1 cellular context compared by ENCODE assay signal in genomic region chr4:985123-985830, GRCh38.
TF ChIP-seq lines count a peak whose summit lies in the region.

No MANE protein-coding gene starts in this region.

TF ChIP-seq in K562, 482 proteins besides CTCF, POLR2A, EP300 and RAD21 (continues in another document):
- TF ChIP-seq HDAC1 (IDR thresholded peaks at IDR 0.05) (0 out of 4 replicates have a peak, but pooled peaks of 1 of the 2 experiments have one; percentile 38), TRIM24 (IDR thresholded peaks at IDR 0.05) (peak in 1 of 2 experiments; percentile 75; a peak in 2 of 4 replicates), CREM (IDR thresholded peaks at IDR 0.05; ENCODE audit: low read depth) (peak; percentile 62), FIP1L1 (IDR thresholded peaks at IDR 0.05; ENCODE audit: low read depth, low read length, poor library complexity, severe bottlenecking) (no peak), ELF1 (tag; IDR thresholded peaks at IDR 0.05) (no peak), PHF8 (IDR thresholded peaks at IDR 0.05; ENCODE audit: borderline replicate concordance, low read length) (peak; percentile 41; the same call in 1 of the 2 replicates), THRA (IDR thresholded peaks at IDR 0.05) (no peak), RBFOX2 (IDR thresholded peaks at IDR 0.05; ENCODE audit: low read depth, low read length) (peak; percentile 81), TRIM28 (IDR thresholded peaks at IDR 0.05) (peak; percentile 93), CBX1 (IDR thresholded peaks at IDR 0.05; ENCODE audit: low read depth) (peak; percentile 65), TAF1 (IDR thresholded peaks at IDR 0.05; ENCODE audit: control insufficient read depth, extremely low read depth, insufficient read depth, low read length, severe bottlenecking) (peak; percentile 81), POLR2AphosphoS5 (IDR thresholded peaks at IDR 0.05; ENCODE audit: control insufficient read depth, insufficient read depth, low read depth, low read length) (peak; percentile 63; the same call in 1 of the 2 replicates), PHB (CRISPR knock-in tag; IDR thresholded peaks at IDR 0.05) (no peak), ZNF445 (CRISPR knock-in tag; IDR thresholded peaks at IDR 0.05; ENCODE audit: low read depth) (no peak), POLR2G (IDR thresholded peaks at IDR 0.05; ENCODE audit: low read depth, low read length) (peak; percentile 86), ZNF232 (CRISPR knock-in tag; IDR thresholded peaks at IDR 0.05) (no peak), TCF7 (IDR thresholded peaks at IDR 0.05; ENCODE audit: borderline replicate concordance) (no peak), PRDM10 (IDR thresholded peaks at IDR 0.05; ENCODE audit: partially characterized antibody) (no peak), SUPT5H (IDR thresholded peaks at IDR 0.05) (peak; percentile 55), HNRNPUL1 (IDR thresholded peaks at IDR 0.05; ENCODE audit: low read length) (no peak), POLR3A (IDR thresholded peaks at IDR 0.05; ENCODE audit: borderline replicate concordance, extremely low read depth, insufficient read depth, insufficient read length) (peak; percentile 4), SOX6 (IDR thresholded peaks at IDR 0.05) (peak; percentile 56), TBP (optimal IDR thresholded peaks at IDR 0.05; ENCODE audit: low read depth, low read length) (peak; percentile 73), STAT5B (CRISPR knock-in tag; IDR thresholded peaks at IDR 0.05) (no peak), ZFX (CRISPR knock-in tag; IDR thresholded peaks at IDR 0.05) (peak; percentile 66), CHD1 (IDR thresholded peaks at IDR 0.05; ENCODE audit: low read length) (no peak), CHD7 (IDR thresholded peaks at IDR 0.05; ENCODE audit: low read depth, low read length) (no peak), HCFC1 (IDR thresholded peaks at IDR 0.05; ENCODE audit: low read depth, low read length) (peak; percentile 11; the same call in 1 of the 2 replicates), POLR2H (tag; IDR thresholded peaks at IDR 0.05; ENCODE audit: low read depth) (peak; percentile 56), L3MBTL2 (IDR thresholded peaks at IDR 0.05) (peak; percentile 89), ZBTB1 (CRISPR knock-in tag; IDR thresholded peaks at IDR 0.05; ENCODE audit: borderline replicate concordance, low read depth) (no peak), FOXA1 (IDR thresholded peaks at IDR 0.05; ENCODE audit: borderline replicate concordance) (no peak)
- TF ChIP-seq, protein P1, sequence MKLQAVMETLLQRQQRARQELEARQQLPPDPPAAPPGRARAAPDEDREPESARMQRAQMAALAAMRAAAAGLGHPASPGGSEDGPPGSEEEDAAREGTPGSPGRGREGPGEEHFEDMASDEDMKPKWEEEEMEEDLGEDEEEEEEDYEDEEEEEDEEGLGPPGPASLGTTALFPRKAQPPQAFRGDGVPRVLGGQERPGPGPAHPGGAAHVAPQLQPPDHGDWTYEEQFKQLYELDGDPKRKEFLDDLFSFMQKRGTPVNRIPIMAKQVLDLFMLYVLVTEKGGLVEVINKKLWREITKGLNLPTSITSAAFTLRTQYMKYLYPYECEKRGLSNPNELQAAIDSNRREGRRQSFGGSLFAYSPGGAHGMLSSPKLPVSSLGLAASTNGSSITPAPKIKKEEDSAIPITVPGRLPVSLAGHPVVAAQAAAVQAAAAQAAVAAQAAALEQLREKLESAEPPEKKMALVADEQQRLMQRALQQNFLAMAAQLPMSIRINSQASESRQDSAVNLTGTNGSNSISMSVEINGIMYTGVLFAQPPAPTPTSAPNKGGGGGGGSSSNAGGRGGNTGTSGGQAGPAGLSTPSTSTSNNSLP (IDR thresholded peaks at IDR 0.05; ENCODE audit: borderline replicate concordance, low read depth, low read length), result no peak
- TF ChIP-seq, protein P2, sequence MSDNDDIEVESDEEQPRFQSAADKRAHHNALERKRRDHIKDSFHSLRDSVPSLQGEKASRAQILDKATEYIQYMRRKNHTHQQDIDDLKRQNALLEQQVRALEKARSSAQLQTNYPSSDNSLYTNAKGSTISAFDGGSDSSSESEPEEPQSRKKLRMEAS (CRISPR knock-in tag; IDR thresholded peaks at IDR 0.05), result 0 out of 2 replicates have a peak, but pooled peaks have one; percentile 28
